Comparison of ENCODE assay signal across 26 cellular contexts in the genomic region with DNA sequence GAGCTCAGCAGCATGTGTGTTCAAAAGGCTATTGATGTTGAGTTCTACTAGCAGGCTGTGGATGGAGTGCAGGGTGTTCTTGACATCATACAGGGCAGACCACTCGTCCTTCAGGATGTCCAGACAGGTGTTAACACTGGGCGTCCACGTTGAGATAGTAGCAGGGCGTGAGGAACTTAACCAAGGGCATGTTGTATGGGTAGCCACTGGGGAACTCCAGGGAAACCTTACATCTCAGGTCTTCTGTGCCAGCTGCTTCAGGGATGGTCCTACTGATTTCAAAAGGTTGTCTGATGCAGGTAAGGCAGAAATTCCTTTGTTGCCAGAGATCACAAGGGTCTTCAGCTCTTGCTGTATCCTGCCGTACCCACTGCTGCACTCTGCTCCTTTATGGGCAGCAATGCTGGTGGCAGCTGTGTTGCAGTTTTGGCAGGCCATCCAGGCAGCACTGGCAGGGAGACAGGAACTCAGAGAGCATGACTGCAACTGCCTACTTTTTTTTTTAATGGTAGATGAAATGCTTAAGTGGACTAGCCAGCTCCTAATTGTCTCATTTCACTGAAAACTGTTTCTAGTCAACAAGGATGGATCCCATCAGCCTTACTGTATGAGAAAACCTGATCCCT. TPM values are rescaled to one million over a fixed set of nuclear protein-coding genes. Genes with fewer than 3 reads are reported as not detected.
A peak's percentile ranks its signal among the peaks of the same experiment; 100 is the strongest.
DNase-seq lines count a peak whose midpoint lies in the region; ATAC-seq lines count a peak whose summit lies in the region.
"Had no signal": no experiment of that assay in that cellular context is flagged by ENCODE, and none has a peak within 500 bp of the region (broad histone marks: within the 10 kb centered on the region; RNA-seq: fewer than 3 reads in every experiment).

No MANE protein-coding gene starts in this region.

- no peak overlapping the region for H3K27ac Mint-ChIP-seq in stimulated activated effector memory CD8-positive, alpha-beta T cell treated with anti-CD3 and anti-CD28 coated beads, Interleukin-12 subunit alpha, Interleukin-12 subunit beta, amount 100 ng/mL, for 72 hours
- H3K27ac Mint-ChIP-seq: activated naive CD8-positive, alpha-beta T cell treated with anti-CD3 and anti-CD28 coated beads for 36 hours; CD4-positive, alpha-beta memory T cell; effector memory CD8-positive, alpha-beta T cell; natural killer cell treated with Interleukin-12 subunit alpha and Interleukin-12 subunit beta and Interleukin-15 and Interleukin-18, amount 100 ng/mL, for 72 hours had no signal

- no CpG with 5 or more reads among the region's 5 CpGs for WGBS in trophoblast cell (ENCODE audit: extremely low coverage, insufficient coverage, insufficient read length)

- H3K18ac ChIP-seq in trophoblast cell (ENCODE audit: low read length): no peak overlapping the region

- DNase-seq in DMS 273 (lab: John Stamatoyannopoulos, UW; ENCODE audit: unreplicated experiment) (peak; percentile 13), DMS 273 treated with DMSO at 0.1 percent for 48 hours (lab: John Stamatoyannopoulos, UW) (no peak), NCI-H2196 (lab: John Stamatoyannopoulos, UW; ENCODE audit: unreplicated experiment) (peak; percentile 55), head of caudate nucleus (peak in 25 of 42 donors; percentile 2 to 44 (median 17)), trophoblast cell (no peak), Karpas-422 (no peak)
- no peak for DNase-seq in stimulated activated effector memory CD8-positive, alpha-beta T cell treated with anti-CD3 and anti-CD28 coated beads, Interleukin-12 subunit alpha, Interleukin-12 subunit beta, amount 100 ng/mL, for 72 hours (ENCODE audit: low spot score in 2 of 2)
- DNase-seq in stimulated activated naive CD8-positive, alpha-beta T cell treated with anti-CD3 and anti-CD28 coated beads, Interleukin-15, Interleukin-2, amounts not matched to agents 100 U/mL and 50 U/mL, for 24 hours: no peak
- DNase-seq: activated naive CD8-positive, alpha-beta T cell treated with anti-CD3 and anti-CD28 coated beads for 36 hours; activated T-cell treated with anti-CD3 and anti-CD28 coated beads, Interleukin-2, amount 50 U/mL, for 4 hours; CD4-positive, alpha-beta memory T cell; central memory CD4-positive, alpha-beta T cell; effector memory CD8-positive, alpha-beta T cell; foreskin keratinocyte; GDM1; NCI-H1436 treated with DMSO at 0.1 percent for 48 hours; NCI-H524 treated with DMSO at 0.1 percent for 48 hours; OCI-M1; stimulated activated CD4-positive, alpha-beta T cell treated with anti-CD3 and anti-CD28 coated beads, Interleukin-2, amount 100 ng/mL, for 48 hours; testis had no signal

- H3K9me3 ChIP-seq in trophoblast cell (ENCODE audit: insufficient read depth, low read depth, low read length) (peaks cover 3% of the 10 kb centered on the region), Karpas-422 (ENCODE audit: low read length) (no peaks in the 10 kb centered on the region)
- H3K9me3 ChIP-seq: testis had no signal

- no peak overlapping the region for H3K4me3 Mint-ChIP-seq in stimulated activated effector memory CD8-positive, alpha-beta T cell treated with anti-CD3 and anti-CD28 coated beads, Interleukin-12 subunit alpha, Interleukin-12 subunit beta, amount 100 ng/mL, for 72 hours
- H3K4me3 Mint-ChIP-seq: activated naive CD8-positive, alpha-beta T cell treated with anti-CD3 and anti-CD28 coated beads for 36 hours; activated T-cell treated with anti-CD3 and anti-CD28 coated beads, Interleukin-2, amount 50 U/mL, for 4 hours; CD4-positive, alpha-beta memory T cell; effector memory CD8-positive, alpha-beta T cell; natural killer cell treated with Interleukin-12 subunit alpha and Interleukin-12 subunit beta and Interleukin-15 and Interleukin-18, amount 100 ng/mL, for 72 hours had no signal

- no peaks in the 10 kb centered on the region for H3K36me3 Mint-ChIP-seq in stimulated activated effector memory CD8-positive, alpha-beta T cell treated with anti-CD3 and anti-CD28 coated beads, Interleukin-12 subunit alpha, Interleukin-12 subunit beta, amount 100 ng/mL, for 72 hours
- H3K36me3 Mint-ChIP-seq: activated naive CD8-positive, alpha-beta T cell treated with anti-CD3 and anti-CD28 coated beads for 36 hours; CD4-positive, alpha-beta memory T cell; natural killer cell treated with Interleukin-12 subunit alpha and Interleukin-12 subunit beta and Interleukin-15 and Interleukin-18, amount 100 ng/mL, for 72 hours had no signal

- no peak overlapping the region for H3K14ac ChIP-seq in trophoblast cell (ENCODE audit: low read length)

- no peak overlapping the region for H2BK120ac ChIP-seq in trophoblast cell (ENCODE audit: insufficient read depth, low read length, poor library complexity)

- H3K9ac ChIP-seq in trophoblast cell (ENCODE audit: low read length): no peak overlapping the region
- H3K9ac ChIP-seq in Karpas-422 (ENCODE audit: low read length): no peak overlapping the region
- H3K9ac ChIP-seq: KMS-11 had no signal

- H3K27me3 ChIP-seq in trophoblast cell (ENCODE audit: insufficient read depth, low read length): no peaks in the 10 kb centered on the region
- H3K27me3 ChIP-seq in Karpas-422 (ENCODE audit: low read length): no peaks in the 10 kb centered on the region
- H3K27me3 ChIP-seq: foreskin keratinocyte, testis had no signal

- H2AFZ ChIP-seq in trophoblast cell (ENCODE audit: insufficient read depth, low read length, poor library complexity): no peak overlapping the region
- H2AFZ ChIP-seq in Karpas-422 (ENCODE audit: low read length): no peak overlapping the region

- H3K27ac ChIP-seq in trophoblast cell (ENCODE audit: low read depth, low read length) (no peak overlapping the region), Karpas-422 (ENCODE audit: low read length) (no peak overlapping the region)
- H3K27ac ChIP-seq: 22Rv1, foreskin keratinocyte, KMS-11, testis had no signal

- H3K36me3 ChIP-seq in trophoblast cell (ENCODE audit: control insufficient read depth in 1 of 2, insufficient read depth in 2 of 2, low read length in 2 of 2) (no peaks in the 10 kb centered on the region), Karpas-422 (ENCODE audit: insufficient read depth, low read length) (no peaks in the 10 kb centered on the region)

- H3K4ac ChIP-seq in trophoblast cell (ENCODE audit: low read depth, low read length): no peak overlapping the region

- H2BK12ac ChIP-seq in trophoblast cell (ENCODE audit: low read length): no peak overlapping the region

- no peak overlapping the region for H4K8ac ChIP-seq in trophoblast cell (ENCODE audit: low read depth, low read length)

- no peaks in the 10 kb centered on the region for H3K79me1 ChIP-seq in trophoblast cell (ENCODE audit: low read length)

- H3K4me1 ChIP-seq in trophoblast cell (ENCODE audit: control insufficient read depth in 1 of 2, insufficient read depth in 2 of 2, low read length in 2 of 2) (no peaks in the 10 kb centered on the region), Karpas-422 (ENCODE audit: low read length) (no peaks in the 10 kb centered on the region)
- H3K4me1 ChIP-seq: foreskin keratinocyte, testis had no signal

- peak; percentile 34 for ATAC-seq in stimulated activated effector memory CD8-positive, alpha-beta T cell treated with anti-CD3 and anti-CD28 coated beads, Interleukin-12 subunit alpha, Interleukin-12 subunit beta, amount 100 ng/mL, for 72 hours
- no peak for ATAC-seq in stimulated activated naive CD8-positive, alpha-beta T cell treated with anti-CD3 and anti-CD28 coated beads, Interleukin-15, Interleukin-2, amounts not matched to agents 100 U/mL and 50 U/mL, for 24 hours
- ATAC-seq: activated T-cell treated with anti-CD3 and anti-CD28 coated beads, Interleukin-2, amount 50 U/mL, for 4 hours; effector memory CD8-positive, alpha-beta T cell; foreskin keratinocyte; sciatic nerve; SK-N-SH treated with all-trans-retinoic acid at 6 μM for 48 hours had no signal

- intact Hi-C loops in head of caudate nucleus (cut with DNase I): no loop called here

- H3K79me2 ChIP-seq in trophoblast cell (ENCODE audit: control insufficient read depth, insufficient read depth, low read length, poor library complexity) (no peaks in the 10 kb centered on the region), Karpas-422 (ENCODE audit: low read length) (no peaks in the 10 kb centered on the region)

- no peak overlapping the region for H2BK5ac ChIP-seq in trophoblast cell (ENCODE audit: low read depth, low read length, poor library complexity)

- no peaks in the 10 kb centered on the region for H3K4me1 Mint-ChIP-seq in stimulated activated effector memory CD8-positive, alpha-beta T cell treated with anti-CD3 and anti-CD28 coated beads, Interleukin-12 subunit alpha, Interleukin-12 subunit beta, amount 100 ng/mL, for 72 hours
- H3K4me1 Mint-ChIP-seq: activated naive CD8-positive, alpha-beta T cell treated with anti-CD3 and anti-CD28 coated beads for 36 hours; CD4-positive, alpha-beta memory T cell had no signal

- H3K4me3 ChIP-seq in trophoblast cell (ENCODE audit: low read depth, low read length) (no peak overlapping the region), Karpas-422 (ENCODE audit: low read length) (no peak overlapping the region)
- H3K4me3 ChIP-seq: lung, testis had no signal

- peaks cover 3% of the 10 kb centered on the region for H3K9me3 Mint-ChIP-seq in stimulated activated effector memory CD8-positive, alpha-beta T cell treated with anti-CD3 and anti-CD28 coated beads, Interleukin-12 subunit alpha, Interleukin-12 subunit beta, amount 100 ng/mL, for 72 hours
- H3K9me3 Mint-ChIP-seq: natural killer cell treated with Interleukin-12 subunit alpha and Interleukin-12 subunit beta and Interleukin-15 and Interleukin-18, amount 100 ng/mL, for 72 hours had no signal

- H4K20me1 ChIP-seq in Karpas-422 (ENCODE audit: insufficient read depth, low read depth, low read length): no peaks in the 10 kb centered on the region

- H4K12ac ChIP-seq in trophoblast cell (ENCODE audit: low read depth, low read length): no peak overlapping the region

- no peaks in the 10 kb centered on the region for H3K9me2 ChIP-seq in Karpas-422 (replicated peaks; ENCODE audit: insufficient read depth, low read length)

- no peak overlapping the region for H3K4me2 ChIP-seq in trophoblast cell (ENCODE audit: low read length)
- no peak overlapping the region for H3K4me2 ChIP-seq in Karpas-422 (ENCODE audit: low read depth, low read length, poor library complexity, severe bottlenecking)
- H3K4me2 ChIP-seq: KMS-11 had no signal

- H3K23ac ChIP-seq in trophoblast cell (ENCODE audit: low read length): no peak overlapping the region

- no peak overlapping the region for H2AK5ac ChIP-seq in trophoblast cell (ENCODE audit: low read length)

- no peak overlapping the region for H4K91ac ChIP-seq in trophoblast cell (ENCODE audit: low read depth, low read length)

RNA-seq across cellular contexts. Expression of gene RBBP8, which starts 32.5 kb away (rescaled TPM):
- 26.8 and 28.9 TPM in 2 replicates for polyA plus RNA-seq in trophoblast cell (2013)
- 66.8 and 148 TPM in 2 replicates for total RNA-seq in Karpas-422 (2014; rRNA removed; shearing (Covaris generic); ENCODE audit: low replicate concordance)

Comparison
In these comparisons a context has a peak if more than half of its experiments do, and no peak if none do; other contexts are left out.
1. DNase-seq: peak in DMS 273 (single experiment), NCI-H2196 (single experiment) and head of caudate nucleus (25 of 42); none in DMS 273 treated with DMSO at 0.1 percent for 48 hours (single experiment), stimulated activated effector memory CD8-positive, alpha-beta T cell treated with anti-CD3 and anti-CD28 coated beads, Interleukin-12 subunit alpha, Interleukin-12 subunit beta, amount 100 ng/mL, for 72 hours (0 of 2), trophoblast cell (0 of 2), Karpas-422 (single experiment) and stimulated activated naive CD8-positive, alpha-beta T cell treated with anti-CD3 and anti-CD28 coated beads, Interleukin-15, Interleukin-2, amounts not matched to agents 100 U/mL and 50 U/mL, for 24 hours (single experiment).